ENCODE assay signal across 8 cellular contexts in genomic region chr22:37546436-37547248, GRCh38. TPM values are rescaled to one million over a fixed set of nuclear protein-coding genes. Genes with fewer than 3 reads are reported as not detected.
A peak's percentile ranks its signal among the peaks of the same experiment; 100 is the strongest.
DNase-seq lines count a peak whose midpoint lies in the region; ATAC-seq and TF ChIP-seq lines count a peak whose summit lies in the region.

No MANE protein-coding gene starts in this region.

- H3K79me1 ChIP-seq in trophoblast cell (ENCODE audit: low read length), result peaks cover 46% of the 10 kb centered on the region

- WGBS in heart right ventricle, 2 donors, result 27 to 43% methylated on average over 21 of the region's 21 CpGs
- no CpG with 5 or more reads among the region's 21 CpGs for WGBS in trophoblast cell (ENCODE audit: extremely low coverage, insufficient coverage, insufficient read length)

- peak overlapping the region; percentile 51 for H3K4me2 ChIP-seq in trophoblast cell (ENCODE audit: low read length)

- H3K4me1 Mint-ChIP-seq in CD14-positive monocyte, result peaks cover 24% of the 10 kb centered on the region

- H3K36me3 ChIP-seq in heart right ventricle (no peaks in the 10 kb centered on the region), trophoblast cell (ENCODE audit: control insufficient read depth in 1 of 2, insufficient read depth in 2 of 2, low read length in 2 of 2) (no peaks in the 10 kb centered on the region)

- H2AFZ ChIP-seq in trophoblast cell (ENCODE audit: insufficient read depth, low read length, poor library complexity), result peak overlapping the region; percentile 37

- intact Hi-C loops in CD14-positive monocyte (cut with micrococcal nuclease) (no loop called here), heart right ventricle (cut with DNase I) (loop anchor here in 4 of 10 donors (1.0 to 2.0 kb wide), 3 partner anchors 14 to 18 kb away; partner anchors contain the start of gene CDC42EP1 (in 1 of the 4))

- H3K4me3 ChIP-seq in heart right ventricle (peak overlapping the region in 4 of 10 donors; percentile 35 to 44 (median 38)), trophoblast cell (ENCODE audit: low read depth, low read length) (no peak overlapping the region)

- H3K9me3 Mint-ChIP-seq in CD14-positive monocyte, result no peaks in the 10 kb centered on the region

- H4K12ac ChIP-seq in trophoblast cell (ENCODE audit: low read depth, low read length), result peak overlapping the region; percentile 45

- H3K4me1 ChIP-seq in heart right ventricle (peaks cover 27 to 70% (median 58%) of the 10 kb centered on the region in 9 donors), trophoblast cell (ENCODE audit: control insufficient read depth in 1 of 2, insufficient read depth in 2 of 2, low read length in 2 of 2) (peaks cover 42 to 45% of the 10 kb centered on the region in 2 experiments)

- peak overlapping the region; percentile 84 to 96 (median 92) for H3K27ac ChIP-seq in heart right ventricle
- H3K27ac ChIP-seq in trophoblast cell (ENCODE audit: low read depth, low read length), result peak overlapping the region; percentile 98

- DNase-seq in CD14-positive monocyte (ENCODE audit: low spot score), result no peak
- peak in 42 of 58 donors; percentile 21 to 78 (median 51) for DNase-seq in anterior cingulate cortex (lab: John Stamatoyannopoulos, UW)
- DNase-seq in heart right ventricle, result peak; percentile 75 to 89
- DNase-seq in trophoblast cell, result peak; percentile 83
- DNase-seq in ecto neural progenitor cell (ENCODE audit: low spot score), result no peak
- no peak for DNase-seq in stimulated activated CD4-positive, alpha-beta T cell treated with anti-CD3 and anti-CD28 coated beads, Interleukin-1b, Interleukin-23, amount 100 ng/mL, for 48 hours
- DNase-seq in CD1c-positive myeloid dendritic cell (ENCODE audit: extremely low spot score), result no peak

- no peak overlapping the region for H3K9ac ChIP-seq in trophoblast cell (ENCODE audit: low read length)

- H4K8ac ChIP-seq in trophoblast cell (ENCODE audit: low read depth, low read length), result peak overlapping the region; percentile 61

- H3K14ac ChIP-seq in trophoblast cell (ENCODE audit: low read length), result peak overlapping the region; percentile 78

- peak overlapping the region; percentile 98 for H2BK12ac ChIP-seq in trophoblast cell (ENCODE audit: low read length)

- H2BK120ac ChIP-seq in trophoblast cell (ENCODE audit: insufficient read depth, low read length, poor library complexity), result peak overlapping the region; percentile 98

- H2AK5ac ChIP-seq in trophoblast cell (ENCODE audit: low read length), result peak overlapping the region; percentile 87

- peak overlapping the region; percentile 82 for H2BK5ac ChIP-seq in trophoblast cell (ENCODE audit: low read depth, low read length, poor library complexity)

- H3K23ac ChIP-seq in trophoblast cell (ENCODE audit: low read length), result no peak overlapping the region

- H3K27me3 ChIP-seq in heart right ventricle (no peaks in the 10 kb centered on the region), trophoblast cell (ENCODE audit: insufficient read depth, low read length) (no peaks in the 10 kb centered on the region)

- H3K18ac ChIP-seq in trophoblast cell (ENCODE audit: low read length), result peak overlapping the region; percentile 64

- no peak overlapping the region for H3K4me3 Mint-ChIP-seq in CD14-positive monocyte

- peaks cover 2 to 13% (median 13%) of the 10 kb centered on the region in 3 donors for H3K27me3 Mint-ChIP-seq in CD14-positive monocyte (ENCODE audit: low read depth in 3 of 3)

- peak overlapping the region; percentile 73 for H3K4ac ChIP-seq in trophoblast cell (ENCODE audit: low read depth, low read length)

- peaks cover 11% of the 10 kb centered on the region for H3K79me2 ChIP-seq in trophoblast cell (ENCODE audit: control insufficient read depth, insufficient read depth, low read length, poor library complexity)

- no peaks in the 10 kb centered on the region for H3K36me3 Mint-ChIP-seq in CD14-positive monocyte

- peak overlapping the region; percentile 99 for H4K91ac ChIP-seq in trophoblast cell (ENCODE audit: low read depth, low read length)

- TF ChIP-seq CTCF in CD14-positive monocyte (IDR thresholded peaks at IDR 0.05) (no peak), heart right ventricle (IDR thresholded peaks at IDR 0.05) (peak in 2 of 9 donors; percentile 31 to 36)

- H3K9me3 ChIP-seq in heart right ventricle, result no peaks in the 10 kb centered on the region
- H3K9me3 ChIP-seq in trophoblast cell (ENCODE audit: insufficient read depth, low read depth, low read length), result no peaks in the 10 kb centered on the region

- peak overlapping the region in 4 of 7 donors; percentile 26 to 82 (median 72) for H3K27ac Mint-ChIP-seq in CD14-positive monocyte

- peak; percentile 61 to 79 (median 76) for ATAC-seq in heart right ventricle
- no peak for ATAC-seq in HG03108 (IDR thresholded peaks at IDR 0.05; ENCODE audit: unreplicated experiment)

RNA-seq across cellular contexts. Expression of gene CDC42EP1, which starts 13.6 kb away (rescaled TPM):
- polyA plus RNA-seq in CD14-positive monocyte, result 1 to 10 TPM; 5.9 to 8.5 TPM
- 10 to 100 TPM; 10.6 to 48.3 (median 16.2) TPM for total RNA-seq in heart right ventricle
- polyA plus RNA-seq in heart right ventricle, result 10 to 100 TPM; 12.6 to 19.7 TPM
- polyA plus RNA-seq in trophoblast cell (2013), result 191 and 202 TPM in 2 replicates

RNA-seq across cellular contexts. Expression of gene CARD10, which starts 27.4 kb away (rescaled TPM):
- polyA plus RNA-seq in CD14-positive monocyte (not detected), heart right ventricle (10 to 100 TPM; 14.0 to 14.8 TPM)
- total RNA-seq in heart right ventricle, result 10 to 100 TPM in 3 of 10 donors, 1 to 10 TPM in 7; 7.4 to 12.9 (median 8.5) TPM
- polyA plus RNA-seq in trophoblast cell (2013), result 4.7 and 4.9 TPM in 2 replicates

RNA-seq across cellular contexts. Expression of gene LGALS2, which starts 33.2 kb away (rescaled TPM):
- polyA plus RNA-seq in CD14-positive monocyte, result 100 to 1,000 TPM; 654 to 878 TPM
- 1 to 10 TPM in 1 of 10 donors, under 1 TPM in 2, not detected in 7; 0.53 to 6.5 (median 0.61) TPM for total RNA-seq in heart right ventricle
- not detected for polyA plus RNA-seq in heart right ventricle
- not detected in 2 replicates for polyA plus RNA-seq in trophoblast cell (2013)

Comparison
In these comparisons a context has a peak if more than half of its experiments do, and no peak if none do; other contexts are left out.
1. DNase-seq: peak in anterior cingulate cortex (42 of 58), heart right ventricle (2 of 2) and trophoblast cell (2 of 2); none in CD14-positive monocyte (single experiment), ecto neural progenitor cell (single experiment), stimulated activated CD4-positive, alpha-beta T cell treated with anti-CD3 and anti-CD28 coated beads, Interleukin-1b, Interleukin-23, amount 100 ng/mL, for 48 hours (single experiment) and CD1c-positive myeloid dendritic cell (single experiment).
2. RNA of gene CARD10, which starts 27.4 kb away (polyA plus RNA-seq): 14.0 to 14.8 TPM in heart right ventricle; not detected in CD14-positive monocyte; every median in the first group is over 10 times any median in the second.
3. RNA of gene LGALS2, which starts 33.2 kb away (polyA plus RNA-seq): 654 to 878 TPM in CD14-positive monocyte; not detected in heart right ventricle; every median in the first group is over 100 times any median in the second.